Comparison of ENCODE assay signal across 8 cellular contexts in genomic region chr16:70653809-70654771, GRCh38. TPM values are rescaled to one million over a fixed set of nuclear protein-coding genes. Genes with fewer than 3 reads are reported as not detected.
DNase-seq lines count a peak whose midpoint lies in the region; ATAC-seq and FAIRE-seq lines count a peak whose summit lies in the region.

No MANE protein-coding gene starts in this region.

- DNase-seq in EL, result peak; percentile 87
- DNase-seq in HTR-8/SVneo (ENCODE audit: insufficient read length, low spot score), result peak; percentile 74
- peak; percentile 95 for DNase-seq in OCI-M1 (lab: John Stamatoyannopoulos, UW)
- peak; percentile 82 for DNase-seq in activated T-cell treated with anti-CD3 and anti-CD28 coated beads for 4 hours
- DNase-seq in myocyte (ENCODE audit: low read depth), result peak; percentile 91
- DNase-seq in stimulated activated CD8-positive, alpha-beta memory T cell treated with anti-CD3 and anti-CD28 coated beads, Interleukin-7, amount 100 ng/mL, for 1 hour (ENCODE audit: low read depth in 2 of 2), result peak; percentile 61 to 64

- peak; percentile 78 for ATAC-seq in esophagus mucosa
- no peak for ATAC-seq in HG02870 (IDR thresholded peaks at IDR 0.05; ENCODE audit: unreplicated experiment)

- FAIRE-seq in HTR-8/SVneo (lab: Jason Lieb, UNC), result peak; percentile 91

RNA-seq across cellular contexts. Expression of gene IL34, which starts 7.7 kb away (rescaled TPM):
- total RNA-seq in esophagus mucosa (7.9 TPM), myocyte (20.0 and 67.8 TPM in 2 replicates)
- polyA plus RNA-seq in myocyte (2012), result 25.0 TPM

RNA-seq across cellular contexts. Expression of gene MTSS2, which starts 31.8 kb away (rescaled TPM):
- 32.8 TPM for total RNA-seq in esophagus mucosa
- total RNA-seq in myocyte, result 170 and 234 TPM in 2 replicates
- 626 TPM for polyA plus RNA-seq in myocyte (2012)
